Comparison of ENCODE assay signal across 1 cellular context in the genomic region with DNA sequence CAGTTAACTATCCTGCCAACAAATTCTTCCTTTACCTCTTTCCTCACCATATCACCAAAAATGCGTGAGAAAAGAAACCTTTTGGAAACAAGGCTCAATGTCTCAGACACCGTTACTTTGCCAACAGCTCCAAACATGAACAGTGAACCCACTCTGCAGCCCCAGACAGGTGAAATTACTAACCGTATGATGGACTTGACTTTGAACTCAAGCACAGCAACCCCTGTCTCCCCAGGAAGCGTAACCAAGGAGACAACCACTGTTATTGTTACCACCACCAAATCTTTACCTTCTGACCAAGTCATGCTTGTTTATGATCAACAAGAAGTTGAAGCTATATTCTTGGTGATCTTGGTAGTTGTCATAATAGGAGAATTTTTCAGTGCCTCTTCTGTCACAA.
TF ChIP-seq lines count a peak whose summit lies in the region.

No MANE protein-coding gene starts in this region.

TF ChIP-seq in HCT116, 20 proteins besides CTCF, POLR2A, EP300 and RAD21:
- no peak for TF ChIP-seq EGR1 (IDR thresholded peaks at IDR 0.05; ENCODE audit: low read depth)
- TF ChIP-seq ZFX (IDR thresholded peaks at IDR 0.05) = no peak
- TF ChIP-seq JUND (IDR thresholded peaks at IDR 0.05) = no peak
- TF ChIP-seq, protein P1, sequence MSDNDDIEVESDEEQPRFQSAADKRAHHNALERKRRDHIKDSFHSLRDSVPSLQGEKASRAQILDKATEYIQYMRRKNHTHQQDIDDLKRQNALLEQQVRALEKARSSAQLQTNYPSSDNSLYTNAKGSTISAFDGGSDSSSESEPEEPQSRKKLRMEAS (IDR thresholded peaks at IDR 0.05) = no peak
- TF ChIP-seq POLR2AphosphoS5 (IDR thresholded peaks at IDR 0.05; ENCODE audit: low read depth, low read length) = no peak
- TF ChIP-seq ZNF274 (IDR thresholded peaks at IDR 0.05; ENCODE audit: low read depth, low read length) = no peak
- no peak for TF ChIP-seq SRF (IDR thresholded peaks at IDR 0.05; ENCODE audit: low read depth)
- TF ChIP-seq TCF7L2 (IDR thresholded peaks at IDR 0.05; ENCODE audit: borderline replicate concordance, extremely low read depth, insufficient read depth, insufficient read length) = no peak
- no peak for TF ChIP-seq SP1 (IDR thresholded peaks at IDR 0.05; ENCODE audit: low read depth)
- no peak for TF ChIP-seq CEBPB (IDR thresholded peaks at IDR 0.05; ENCODE audit: low read depth)
- TF ChIP-seq SIN3A (IDR thresholded peaks at IDR 0.05; ENCODE audit: low read depth) = no peak
- no peak for TF ChIP-seq FOSL1 (IDR thresholded peaks at IDR 0.05; ENCODE audit: low read depth)
- TF ChIP-seq ATF3 (IDR thresholded peaks at IDR 0.05) = no peak
- TF ChIP-seq, protein P2, sequence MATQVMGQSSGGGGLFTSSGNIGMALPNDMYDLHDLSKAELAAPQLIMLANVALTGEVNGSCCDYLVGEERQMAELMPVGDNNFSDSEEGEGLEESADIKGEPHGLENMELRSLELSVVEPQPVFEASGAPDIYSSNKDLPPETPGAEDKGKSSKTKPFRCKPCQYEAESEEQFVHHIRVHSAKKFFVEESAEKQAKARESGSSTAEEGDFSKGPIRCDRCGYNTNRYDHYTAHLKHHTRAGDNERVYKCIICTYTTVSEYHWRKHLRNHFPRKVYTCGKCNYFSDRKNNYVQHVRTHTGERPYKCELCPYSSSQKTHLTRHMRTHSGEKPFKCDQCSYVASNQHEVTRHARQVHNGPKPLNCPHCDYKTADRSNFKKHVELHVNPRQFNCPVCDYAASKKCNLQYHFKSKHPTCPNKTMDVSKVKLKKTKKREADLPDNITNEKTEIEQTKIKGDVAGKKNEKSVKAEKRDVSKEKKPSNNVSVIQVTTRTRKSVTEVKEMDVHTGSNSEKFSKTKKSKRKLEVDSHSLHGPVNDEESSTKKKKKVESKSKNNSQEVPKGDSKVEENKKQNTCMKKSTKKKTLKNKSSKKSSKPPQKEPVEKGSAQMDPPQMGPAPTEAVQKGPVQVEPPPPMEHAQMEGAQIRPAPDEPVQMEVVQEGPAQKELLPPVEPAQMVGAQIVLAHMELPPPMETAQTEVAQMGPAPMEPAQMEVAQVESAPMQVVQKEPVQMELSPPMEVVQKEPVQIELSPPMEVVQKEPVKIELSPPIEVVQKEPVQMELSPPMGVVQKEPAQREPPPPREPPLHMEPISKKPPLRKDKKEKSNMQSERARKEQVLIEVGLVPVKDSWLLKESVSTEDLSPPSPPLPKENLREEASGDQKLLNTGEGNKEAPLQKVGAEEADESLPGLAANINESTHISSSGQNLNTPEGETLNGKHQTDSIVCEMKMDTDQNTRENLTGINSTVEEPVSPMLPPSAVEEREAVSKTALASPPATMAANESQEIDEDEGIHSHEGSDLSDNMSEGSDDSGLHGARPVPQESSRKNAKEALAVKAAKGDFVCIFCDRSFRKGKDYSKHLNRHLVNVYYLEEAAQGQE (IDR thresholded peaks at IDR 0.05; ENCODE audit: low read depth) = no peak
- TF ChIP-seq ZBTB33 (IDR thresholded peaks at IDR 0.05; ENCODE audit: extremely low read depth, insufficient replicate concordance, low read length) = no peak
- no peak for TF ChIP-seq EZH2 (IDR thresholded peaks at IDR 0.05)
- TF ChIP-seq YY1 (IDR thresholded peaks at IDR 0.05; ENCODE audit: extremely low read depth, insufficient replicate concordance, low read depth, low read length) = no peak
TF ChIP-seq in HCT116: peak in this region for 0.
